8 cellular contexts compared by ENCODE assay signal in genomic region chr3:98994128-98994762, GRCh38.
DNase-seq lines count a peak whose midpoint lies in the region; ATAC-seq and TF ChIP-seq lines count a peak whose summit lies in the region.

No MANE protein-coding gene starts in this region.

- no peak overlapping the region for H4K8ac ChIP-seq in mesenchymal stem cell (ENCODE audit: low read length)

- H2AFZ ChIP-seq in MM.1S (ENCODE audit: low read length) = no peak overlapping the region
- no peak overlapping the region for H2AFZ ChIP-seq in mesenchymal stem cell (ENCODE audit: low read depth, low read length)

- H4K91ac ChIP-seq in mesenchymal stem cell (ENCODE audit: low read length) = no peak overlapping the region

- H4K20me1 ChIP-seq in MM.1S (ENCODE audit: insufficient read depth, low read length) = no peaks in the 10 kb centered on the region

- H3K27me3 ChIP-seq in MM.1S (replicated peaks; ENCODE audit: insufficient read depth, low read length) (no peaks in the 10 kb centered on the region), mesenchymal stem cell (ENCODE audit: control insufficient read depth in 1 of 2, insufficient read depth in 1 of 2, low read length in 2 of 2) (no peaks in the 10 kb centered on the region)

- H3K27ac ChIP-seq in MM.1S (ENCODE audit: low read length) (no peak overlapping the region), mesenchymal stem cell (ENCODE audit: low read length, poor library complexity, severe bottlenecking) (peak overlapping the region; percentile 51)

- no peak overlapping the region for H3K4ac ChIP-seq in mesenchymal stem cell (ENCODE audit: low read depth in 1 of 2, low read length in 2 of 2)

- H2AK5ac ChIP-seq in mesenchymal stem cell (ENCODE audit: low read length, severe bottlenecking) = no peak overlapping the region

- H3K14ac ChIP-seq in mesenchymal stem cell (ENCODE audit: low read length in 2 of 2) = no peak overlapping the region

- ATAC-seq in GM21723 (IDR thresholded peaks at IDR 0.05; ENCODE audit: unreplicated experiment) = no peak
- ATAC-seq in HG03280 (IDR thresholded peaks at IDR 0.05; ENCODE audit: unreplicated experiment) = no peak

- no peak overlapping the region for H3K9ac ChIP-seq in MM.1S (ENCODE audit: low read length)
- H3K9ac ChIP-seq in mesenchymal stem cell (ENCODE audit: low read length) = peak overlapping the region; percentile 39

- H2BK12ac ChIP-seq in mesenchymal stem cell (ENCODE audit: low read length in 2 of 2) = no peak overlapping the region

- H3K4me2 ChIP-seq in MM.1S (ENCODE audit: low read depth, low read length) = no peak overlapping the region
- no peak overlapping the region for H3K4me2 ChIP-seq in mesenchymal stem cell (ENCODE audit: low read length, poor library complexity, severe bottlenecking)

- H3K4me1 ChIP-seq in MM.1S (ENCODE audit: low read length) = no peaks in the 10 kb centered on the region
- peaks cover 3% of the 10 kb centered on the region for H3K4me1 ChIP-seq in mesenchymal stem cell (ENCODE audit: control insufficient read depth, insufficient read depth, low read depth, low read length)

- no peak overlapping the region for H2BK120ac ChIP-seq in mesenchymal stem cell (ENCODE audit: low read depth, low read length)

- no peak overlapping the region for H2BK5ac ChIP-seq in mesenchymal stem cell (ENCODE audit: low read depth, low read length, poor library complexity, severe bottlenecking)

- H3F3A ChIP-seq in MM.1S (ENCODE audit: insufficient read depth, low read length) = no peaks in the 10 kb centered on the region

- no peak overlapping the region for H3K4me3 ChIP-seq in MM.1S (ENCODE audit: low read length)
- no peak overlapping the region for H3K4me3 ChIP-seq in cardiac fibroblast (replicated peaks in 1 of 2; ENCODE audit: low read depth in 2 of 2, low read length in 2 of 2)
- no peak overlapping the region for H3K4me3 ChIP-seq in mesenchymal stem cell (ENCODE audit: insufficient read depth in 1 of 2, low read depth in 1 of 2, low read length in 2 of 2)

- peaks cover 1% of the 10 kb centered on the region for H3K79me1 ChIP-seq in mesenchymal stem cell (replicated peaks; ENCODE audit: low read length, poor library complexity, severe bottlenecking)

- peak; percentile 65 for DNase-seq in COLO829 (ENCODE audit: low spot score)
- DNase-seq in MM.1S = no peak
- DNase-seq in cardiac fibroblast (ENCODE audit: low read depth in 2 of 2) = peak; percentile 84 to 85
- DNase-seq in mesenchymal stem cell = peak; percentile 63
- DNase-seq in UCSD-AML1 (lab: John Stamatoyannopoulos, UW; ENCODE audit: unreplicated experiment) = no peak
- DNase-seq in cortex of kidney (lab: John Stamatoyannopoulos, UW) = no peak

- no peak overlapping the region for H3K23ac ChIP-seq in mesenchymal stem cell (ENCODE audit: low read length in 2 of 2)

- TF ChIP-seq CTCF in MM.1S (IDR thresholded peaks at IDR 0.05; ENCODE audit: low read length) (peak; percentile 43), cardiac fibroblast (IDR thresholded peaks at IDR 0.05; ENCODE audit: low read depth, low read length) (peak; percentile 64)

- no peaks in the 10 kb centered on the region for H3K9me3 ChIP-seq in MM.1S (replicated peaks; ENCODE audit: insufficient read depth, low read length)
- H3K9me3 ChIP-seq in mesenchymal stem cell (ENCODE audit: control insufficient read depth, low read length) = no peaks in the 10 kb centered on the region

- no peaks in the 10 kb centered on the region for H3K79me2 ChIP-seq in MM.1S (ENCODE audit: low read length)

- no peak overlapping the region for H2BK15ac ChIP-seq in mesenchymal stem cell (ENCODE audit: low read depth, poor library complexity, severe bottlenecking)

- no peaks in the 10 kb centered on the region for H3K9me2 ChIP-seq in MM.1S (replicated peaks; ENCODE audit: insufficient read depth, low read length)

- H3K36me3 ChIP-seq in MM.1S (replicated peaks; ENCODE audit: insufficient read depth, low read length) = no peaks in the 10 kb centered on the region
- peaks cover 0 to 9% of the 10 kb centered on the region in 2 experiments for H3K36me3 ChIP-seq in mesenchymal stem cell (ENCODE audit: control insufficient read depth in 1 of 2, insufficient read depth in 2 of 2, low read depth in 1 of 2, low read length in 2 of 2)

- H3K18ac ChIP-seq in mesenchymal stem cell (ENCODE audit: low read depth in 1 of 2, low read length in 2 of 2) = no peak overlapping the region

Comparison
In these comparisons a context has a peak if more than half of its experiments do, and no peak if none do; other contexts are left out.
1. DNase-seq: peak in COLO829 (single experiment), cardiac fibroblast (2 of 2) and mesenchymal stem cell (single experiment); none in MM.1S (single experiment), UCSD-AML1 (single experiment) and cortex of kidney (single experiment).